ENCODE assay signal across 9 cellular contexts in genomic region chr14:105092912-105093425, GRCh38. TPM values are rescaled to one million over a fixed set of nuclear protein-coding genes. Genes with fewer than 3 reads are reported as not detected.
DNase-seq lines count a peak whose midpoint lies in the region; ATAC-seq and TF ChIP-seq lines count a peak whose summit lies in the region.
"Had no signal": no experiment of that assay in that cellular context is flagged by ENCODE, and none has a peak within 500 bp of the region (broad histone marks: within the 10 kb centered on the region; RNA-seq: fewer than 3 reads in every experiment).

No MANE protein-coding gene starts in this region.

- no peak overlapping the region for H3K27ac ChIP-seq in HUES48 (ENCODE audit: low read depth, low read length)
- H3K27ac ChIP-seq: foreskin keratinocyte had no signal

- H3K9ac ChIP-seq in HUES48 (ENCODE audit: low read depth, low read length), result no peak overlapping the region

- H3K4me3 Mint-ChIP-seq in mesothelial cell of epicardium, result peak overlapping the region; percentile 87
- peak overlapping the region; percentile 87 to 91 for H3K4me3 Mint-ChIP-seq in stimulated activated naive B cell treated with anti-CD40 and anti-IgM and Interleukin-4, amounts not matched to agents 10 μg/mL and 1 μg/mL and 100 μg/mL, for 72 hours

- peaks cover 50% of the 10 kb centered on the region for H3K27me3 ChIP-seq in HUES48 (ENCODE audit: control insufficient read depth, insufficient read depth, low read length)
- H3K27me3 ChIP-seq: foreskin keratinocyte had no signal

- peaks cover 8% of the 10 kb centered on the region for H3K4me1 ChIP-seq in HUES48 (ENCODE audit: control insufficient read depth, insufficient read depth, low read length)

- H3K36me3 Mint-ChIP-seq in mesothelial cell of epicardium, result peaks cover 6% of the 10 kb centered on the region
- no peaks in the 10 kb centered on the region for H3K36me3 Mint-ChIP-seq in stimulated activated naive B cell treated with anti-CD40 and anti-IgM and Interleukin-4, amounts not matched to agents 10 μg/mL and 1 μg/mL and 100 μg/mL, for 72 hours

- no peaks in the 10 kb centered on the region for H3K9me3 ChIP-seq in HUES48 (ENCODE audit: control insufficient read depth, insufficient read depth, low read length)

- peak overlapping the region; percentile 62 for H3K4me3 ChIP-seq in HUES48 (ENCODE audit: low read depth, low read length)

- ATAC-seq in GM18498 (IDR thresholded peaks at IDR 0.05; ENCODE audit: unreplicated experiment) (peak; percentile 43), HG02610 (IDR thresholded peaks at IDR 0.05; ENCODE audit: unreplicated experiment) (no peak)
- ATAC-seq in stimulated activated naive B cell treated with anti-CD40 and anti-IgM and Interleukin-4, amounts not matched to agents 10 μg/mL and 1 μg/mL and 100 μg/mL, for 72 hours (replicated peaks), result peak; percentile 48 to 59

- peak; percentile 43 to 44 for DNase-seq in activated CD4-positive, alpha-beta T cell treated with anti-CD3 and anti-CD28 coated beads, Interleukin-2, amount 50 U/mL, for 4 hours
- DNase-seq in ecto neural progenitor cell (ENCODE audit: low spot score) (peak; percentile 70), mesothelial cell of epicardium (ENCODE audit: low spot score in 2 of 2, unreplicated experiment in 2 of 2) (peak; percentile 64 to 79), NCI-H2107 treated with DMSO at 0.1 percent for 48 hours (lab: John Stamatoyannopoulos, UW; ENCODE audit: unreplicated experiment) (no peak)
- DNase-seq in stimulated activated naive B cell treated with anti-CD40 and anti-IgM and Interleukin-4, amounts not matched to agents 10 μg/mL and 1 μg/mL and 100 μg/mL, for 72 hours, result peak; percentile 37

- peak overlapping the region; percentile 94 for H3K27ac Mint-ChIP-seq in mesothelial cell of epicardium
- peak overlapping the region; percentile 92 for H3K27ac Mint-ChIP-seq in stimulated activated naive B cell treated with anti-CD40 and anti-IgM and Interleukin-4, amounts not matched to agents 10 μg/mL and 1 μg/mL and 100 μg/mL, for 72 hours

- no peaks in the 10 kb centered on the region for H3K9me3 Mint-ChIP-seq in mesothelial cell of epicardium
- H3K9me3 Mint-ChIP-seq in stimulated activated naive B cell treated with anti-CD40 and anti-IgM and Interleukin-4, amounts not matched to agents 10 μg/mL and 1 μg/mL and 100 μg/mL, for 72 hours, result no peaks in the 10 kb centered on the region

- no peaks in the 10 kb centered on the region for H3K27me3 Mint-ChIP-seq in mesothelial cell of epicardium (ENCODE audit: low read depth)
- H3K27me3 Mint-ChIP-seq in stimulated activated naive B cell treated with anti-CD40 and anti-IgM and Interleukin-4, amounts not matched to agents 10 μg/mL and 1 μg/mL and 100 μg/mL, for 72 hours, result peaks cover 9 to 17% of the 10 kb centered on the region in 2 donors

- H3K4me1 Mint-ChIP-seq in mesothelial cell of epicardium, result peaks cover 37% of the 10 kb centered on the region
- H3K4me1 Mint-ChIP-seq in stimulated activated naive B cell treated with anti-CD40 and anti-IgM and Interleukin-4, amounts not matched to agents 10 μg/mL and 1 μg/mL and 100 μg/mL, for 72 hours, result peaks cover 24 to 34% of the 10 kb centered on the region in 2 donors

- no peak for TF ChIP-seq CTCF in mesothelial cell of epicardium (IDR thresholded peaks at IDR 0.05; ENCODE audit: unreplicated experiment)

- H3K36me3 ChIP-seq in HUES48 (ENCODE audit: control insufficient read depth, insufficient read depth, low read length), result no peaks in the 10 kb centered on the region

RNA-seq across cellular contexts. Expression of gene GPR132, which starts 27.7 kb away (rescaled TPM):
- total RNA-seq in mesothelial cell of epicardium, result 1.0 to 1.6 TPM (median 1.1 TPM) in 3 replicates
- total RNA-seq: foreskin keratinocyte had no signal
